8 cellular contexts compared by ENCODE assay signal in genomic region chrX:2498781-2499302, GRCh38. TPM values are rescaled to one million over a fixed set of nuclear protein-coding genes. Genes with fewer than 3 reads are reported as not detected.
A peak's percentile ranks its signal among the peaks of the same experiment; 100 is the strongest.
DNase-seq lines count a peak whose midpoint lies in the region; ATAC-seq and TF ChIP-seq lines count a peak whose summit lies in the region.

No MANE protein-coding gene starts in this region.

- POLR2A ChIA-PET in SK-N-SH (lab: Yijun Ruan, JAX): no interaction called here
- POLR2A ChIA-PET in HEK293T (lab: Yijun Ruan, JAX): no interaction called here

- peaks cover 5% of the 10 kb centered on the region; the same call in 1 of the 2 replicates for H4K20me1 ChIP-seq in DND-41 (ENCODE audit: insufficient read depth, low read length)
- H4K20me1 ChIP-seq in SK-N-SH (ENCODE audit: insufficient read depth): peaks cover 3% of the 10 kb centered on the region; the same call in 1 of the 2 replicates

- H3K9me3 ChIP-seq in DND-41 (ENCODE audit: insufficient read depth, low read length, severe bottlenecking) (no peaks in the 10 kb centered on the region), SK-N-SH (no peaks in the 10 kb centered on the region; the same call in 1 of the 2 replicates), neuron (ENCODE audit: low read length) (peaks cover 2% of the 10 kb centered on the region)

- DNase-seq in DND-41: no peak
- no peak for DNase-seq in SK-N-SH
- peak; percentile 43 for DNase-seq in fibroblast of peridontal ligament (ENCODE audit: extremely low read depth)
- no peak for DNase-seq in GM19238 (ENCODE audit: insufficient read length, low spot score)
- DNase-seq in HEK293T (ENCODE audit: extremely low spot score): no peak
- DNase-seq in DMS153 treated with DMSO at 0.1 percent for 48 hours (lab: John Stamatoyannopoulos, UW; ENCODE audit: unreplicated experiment): no peak

- H3K79me2 ChIP-seq in DND-41 (ENCODE audit: insufficient read depth, low read length) (peaks cover 64% of the 10 kb centered on the region), SK-N-SH (ENCODE audit: insufficient read depth) (peaks cover 65% of the 10 kb centered on the region)

- CTCF ChIA-PET in SK-N-SH (lab: Yijun Ruan, JAX) (no interaction called here), HEK293T (lab: Yijun Ruan, JAX) (no interaction called here)

- H3K4me3 ChIP-seq in DND-41 (ENCODE audit: low read depth in 1 of 2, low read length in 2 of 2) (peak overlapping the region in 1 of 2 experiments; percentile 96; a peak in 3 of 4 replicates), SK-N-SH (ENCODE audit: low read depth in 2 of 2, low read length in 1 of 2) (peak overlapping the region; percentile 82 to 92), neuron (ENCODE audit: low read length) (peak overlapping the region; percentile 71)

- H3K4me2 ChIP-seq in DND-41 (ENCODE audit: insufficient read depth, low read length): peak overlapping the region; percentile 89
- H3K4me2 ChIP-seq in SK-N-SH: peak overlapping the region; percentile 83

- H3F3A ChIP-seq in SK-N-SH (replicated peaks; ENCODE audit: insufficient read depth): peaks cover 2% of the 10 kb centered on the region

- 71% methylated on average over 10 of the region's 10 CpGs for WGBS in SK-N-SH (ENCODE audit: low lambda C conversion rate)

- H2AFZ ChIP-seq in DND-41 (ENCODE audit: low read depth, low read length) (no peak overlapping the region), SK-N-SH (ENCODE audit: low read depth) (no peak overlapping the region), neuron (ENCODE audit: low read depth, low read length) (no peak overlapping the region)

- H3K27ac ChIP-seq in DND-41 (ENCODE audit: low read length) (peak overlapping the region; percentile 80), SK-N-SH (ENCODE audit: low read depth in 2 of 2, low read length in 1 of 2) (peak overlapping the region; percentile 31 to 33; a peak in 3 of 4 replicates)

- ATAC-seq in DND-41 (ENCODE audit: insufficient read depth, low read depth) (no peak), HG03095 (IDR thresholded peaks at IDR 0.05; ENCODE audit: unreplicated experiment) (no peak)

- H3K36me3 ChIP-seq in DND-41 (ENCODE audit: insufficient read depth, low read length): peaks cover 14% of the 10 kb centered on the region
- H3K36me3 ChIP-seq in SK-N-SH (replicated peaks in 1 of 2; ENCODE audit: control insufficient read depth in 1 of 2, insufficient read depth in 2 of 2, low read length in 1 of 2): peaks cover 12 to 13% of the 10 kb centered on the region in 2 experiments
- H3K36me3 ChIP-seq in neuron (ENCODE audit: insufficient read depth, low read length): peaks cover 7% of the 10 kb centered on the region

- H3K27me3 ChIP-seq in DND-41 (ENCODE audit: insufficient read depth, low read length, poor library complexity): no peaks in the 10 kb centered on the region
- H3K27me3 ChIP-seq in SK-N-SH (ENCODE audit: insufficient read depth): no peaks in the 10 kb centered on the region
- no peaks in the 10 kb centered on the region for H3K27me3 ChIP-seq in neuron (ENCODE audit: insufficient read depth, low read length)

- TF ChIP-seq CTCF in DND-41 (IDR thresholded peaks at IDR 0.05; ENCODE audit: borderline replicate concordance, extremely low read depth, low read length, poor library complexity, severe bottlenecking): no peak
- no peak for TF ChIP-seq CTCF in SK-N-SH (IDR thresholded peaks at IDR 0.05)

- peak overlapping the region; percentile 98 for H3K9ac ChIP-seq in DND-41 (ENCODE audit: low read depth, low read length)
- H3K9ac ChIP-seq in SK-N-SH: peak overlapping the region; percentile 98

- TF ChIP-seq RAD21 in SK-N-SH (IDR thresholded peaks at IDR 0.05; ENCODE audit: low read length): no peak

- H3K9me2 ChIP-seq in SK-N-SH: no peaks in the 10 kb centered on the region

- TF ChIP-seq EP300 in SK-N-SH (IDR thresholded peaks at IDR 0.05; ENCODE audit: borderline replicate concordance in 1 of 2, low read depth in 1 of 2, low read length in 1 of 2): no peak

- peaks cover 32% of the 10 kb centered on the region for H3K4me1 ChIP-seq in DND-41 (ENCODE audit: insufficient read depth, low read length)
- H3K4me1 ChIP-seq in SK-N-SH (ENCODE audit: control insufficient read depth in 1 of 2, insufficient read depth in 2 of 2, low read depth in 1 of 2, low read length in 1 of 2): peaks cover 17 to 19% of the 10 kb centered on the region in 2 experiments; a peak in 3 of 4 replicates
- H3K4me1 ChIP-seq in neuron (ENCODE audit: insufficient read depth, low read length): peaks cover 24% of the 10 kb centered on the region

TF ChIP-seq in SK-N-SH, 30 proteins besides CTCF, POLR2A, EP300 and RAD21:
- TF ChIP-seq EZH2phosphoT487 (IDR thresholded peaks at IDR 0.05; ENCODE audit: borderline replicate concordance, low read depth) (no peak), POLR2AphosphoS5 (IDR thresholded peaks at IDR 0.05; ENCODE audit: low read depth, low read length) (no peak), CHD2 (IDR thresholded peaks at IDR 0.05; ENCODE audit: low read length, partially characterized antibody) (no peak), USF1 (IDR thresholded peaks at IDR 0.05; ENCODE audit: borderline replicate concordance, low read depth) (no peak)

TF ChIP-seq in HEK293T, 16 proteins besides CTCF, POLR2A, EP300 and RAD21:
- TF ChIP-seq FOXM1 (IDR thresholded peaks at IDR 0.05; ENCODE audit: borderline replicate concordance) (no peak), L3MBTL2 (conservative IDR thresholded peaks at IDR 0.05) (no peak), ARNT (IDR thresholded peaks at IDR 0.05) (no peak), PKNOX1 (IDR thresholded peaks at IDR 0.05) (no peak), FOXA1 (IDR thresholded peaks at IDR 0.05) (no peak), HDGF (IDR thresholded peaks at IDR 0.05; ENCODE audit: borderline replicate concordance) (no peak), CTBP1 (IDR thresholded peaks at IDR 0.05; ENCODE audit: borderline replicate concordance) (no peak), TARDBP (IDR thresholded peaks at IDR 0.05) (no peak), FOXK2 (IDR thresholded peaks at IDR 0.05) (no peak), SUZ12 (IDR thresholded peaks at IDR 0.05) (no peak), SP1 (IDR thresholded peaks at IDR 0.05) (no peak)
TF ChIP-seq in HEK293T: peak in this region for 0.

RNA-seq across cellular contexts. Expression of gene DHRSX, which starts 1.9 kb away (rescaled TPM):
- polyA plus RNA-seq in SK-N-SH (2012; rRNA removed): 33.8 and 34.3 TPM in 2 replicates
- polyA plus RNA-seq in SK-N-SH (2012; cell fraction: cytosol; rRNA removed): 27.1 and 33.9 TPM in 2 replicates
- 33.8 and 50.0 TPM in 2 replicates for polyA plus RNA-seq in SK-N-SH (2012; cell fraction: nucleus; rRNA removed)

RNA-seq across cellular contexts. Expression of gene ZBED1, which starts 1.9 kb away (rescaled TPM):
- 16.6 and 16.7 TPM in 2 replicates for polyA plus RNA-seq in SK-N-SH (2012; rRNA removed)
- 10.1 and 14.9 TPM in 2 replicates for polyA plus RNA-seq in SK-N-SH (2012; cell fraction: cytosol; rRNA removed)
- 7.2 and 8.4 TPM in 2 replicates for polyA plus RNA-seq in SK-N-SH (2012; cell fraction: nucleus; rRNA removed)
